Comparison of ENCODE assay signal across 22 cellular contexts in the genomic region with DNA sequence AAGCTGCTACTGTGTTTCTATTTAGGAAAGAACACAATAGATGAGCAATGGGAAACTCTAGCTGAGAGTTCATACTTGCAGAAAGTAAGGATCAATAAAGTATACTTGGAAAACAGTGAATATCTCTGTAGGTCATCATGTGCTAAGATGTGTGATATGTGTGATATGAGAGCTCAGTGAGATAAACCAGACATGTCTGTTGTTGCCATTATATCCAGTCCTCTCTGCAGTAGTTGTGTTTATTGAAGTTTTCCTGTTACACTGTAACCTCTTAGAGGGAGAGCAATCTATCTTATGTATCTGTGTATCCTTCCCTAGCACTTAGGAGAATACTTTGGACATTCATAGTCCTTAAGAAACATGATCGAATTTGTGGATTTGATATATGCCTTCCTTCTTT. TPM values are rescaled to one million over a fixed set of nuclear protein-coding genes. Genes with fewer than 3 reads are reported as not detected.
A peak's percentile ranks its signal among the peaks of the same experiment; 100 is the strongest.
DNase-seq lines count a peak whose midpoint lies in the region; ATAC-seq, FAIRE-seq and TF ChIP-seq lines count a peak whose summit lies in the region.
"Had no signal": no experiment of that assay in that cellular context is flagged by ENCODE, and none has a peak within 500 bp of the region (broad histone marks: within the 10 kb centered on the region; RNA-seq: fewer than 3 reads in every experiment).

No MANE protein-coding gene starts in this region.

- H3K36me3 Mint-ChIP-seq in activated T-helper 17 cell treated with anti-CD3 and anti-CD28 coated beads, Interleukin-2, amount 50 U/mL, for 72 hours (ENCODE audit: low read depth) = peaks cover 54% of the 10 kb centered on the region

- H3K27ac Mint-ChIP-seq in activated T-helper 17 cell treated with anti-CD3 and anti-CD28 coated beads, Interleukin-2, amount 50 U/mL, for 72 hours = peak overlapping the region; percentile 53
- H3K27ac Mint-ChIP-seq: B cell, CD14-positive monocyte had no signal

- no peak overlapping the region for H3K4me3 Mint-ChIP-seq in activated T-helper 17 cell treated with anti-CD3 and anti-CD28 coated beads, Interleukin-2, amount 50 U/mL, for 72 hours
- H3K4me3 Mint-ChIP-seq: B cell, CD14-positive monocyte had no signal

- H4K20me1 ChIP-seq in keratinocyte (ENCODE audit: control insufficient read depth, extremely low read depth, insufficient read depth, low read length) = no peaks in the 10 kb centered on the region

- no peaks in the 10 kb centered on the region for H3K9me1 ChIP-seq in keratinocyte (ENCODE audit: control insufficient read depth, extremely low read depth, insufficient read depth, low read length)

- H3K36me3 ChIP-seq in left ventricle myocardium inferior (peaks cover 4% of the 10 kb centered on the region), heart left ventricle (peaks cover 0 to 36% (median 17%) of the 10 kb centered on the region in 9 donors), keratinocyte (ENCODE audit: control insufficient read depth in 2 of 2, extremely low read depth in 1 of 2, insufficient read depth in 2 of 2, low read length in 2 of 2) (peaks cover under 1 to 3% of the 10 kb centered on the region in 2 experiments)
- H3K36me3 ChIP-seq: Peyer's patch had no signal

- no peak overlapping the region for H2AFZ ChIP-seq in keratinocyte (ENCODE audit: control insufficient read depth, low read length)
- H2AFZ ChIP-seq: GM23248 had no signal

- H3K4me1 ChIP-seq in left ventricle myocardium inferior = peaks cover 54% of the 10 kb centered on the region
- peaks cover 0 to 40% (median 16%) of the 10 kb centered on the region in 12 donors for H3K4me1 ChIP-seq in heart left ventricle
- H3K4me1 ChIP-seq in keratinocyte (ENCODE audit: control insufficient read depth, extremely low read depth, insufficient read depth, low read length) = no peaks in the 10 kb centered on the region
- H3K4me1 ChIP-seq: A549, HAP-1, Peyer's patch had no signal

- dilution Hi-C loops in keratinocyte (cut with MboI; ENCODE audit: extremely low pct_ligation_motif_present, low sequenced_read_pairs) = no loop called here

- DNase-seq in left ventricle myocardium inferior (no peak), heart left ventricle (no peak), keratinocyte (ENCODE audit: low read depth, low spot score) (no peak), NCI-H1105 (lab: John Stamatoyannopoulos, UW) (no peak)
- DNase-seq in effector CD4-positive, alpha-beta T cell = no peak
- DNase-seq: KBM-7, NCI-H1105 treated with DMSO at 0.1 percent for 48 hours, NCI-H2029 treated with DMSO at 0.1 percent for 48 hours, NCI-H2171, NCI-H524 treated with DMSO at 0.1 percent for 48 hours, NCI-H82, Peyer's patch had no signal

- TF ChIP-seq CTCF in left ventricle myocardium inferior (IDR thresholded peaks at IDR 0.05; ENCODE audit: borderline replicate concordance) = no peak
- no peak for TF ChIP-seq CTCF in heart left ventricle (IDR thresholded peaks at IDR 0.05)
- TF ChIP-seq CTCF in keratinocyte (optimal IDR thresholded peaks at IDR 0.05 in 1 of 3, IDR thresholded peaks at IDR 0.05 in 1 of 3, conservative IDR thresholded peaks at IDR 0.05 in 1 of 3; ENCODE audit: extremely low read depth in 1 of 3, insufficient read depth in 2 of 3, low read length in 3 of 3) = no peak

- H3K4me1 Mint-ChIP-seq in activated T-helper 17 cell treated with anti-CD3 and anti-CD28 coated beads, Interleukin-2, amount 50 U/mL, for 72 hours = peaks cover 9% of the 10 kb centered on the region

- H3K9me3 Mint-ChIP-seq in activated T-helper 17 cell treated with anti-CD3 and anti-CD28 coated beads, Interleukin-2, amount 50 U/mL, for 72 hours = no peaks in the 10 kb centered on the region
- H3K9me3 Mint-ChIP-seq: CD14-positive monocyte had no signal

- TF ChIP-seq POLR2A in heart left ventricle (IDR thresholded peaks at IDR 0.05) = no peak

- peak; percentile 9 for FAIRE-seq in keratinocyte (lab: Jason Lieb, UNC)
- FAIRE-seq: A549, G401.6, HepG2 had no signal

- 81 to 90% (median 84%) methylated on average over 1 of the region's 1 CpG for WGBS in heart left ventricle, 4 donors

- H3K4me2 ChIP-seq in keratinocyte (ENCODE audit: control insufficient read depth, extremely low read depth, insufficient read depth, low read depth, low read length) = no peak overlapping the region
- H3K4me2 ChIP-seq: A549 had no signal

- H3K27ac ChIP-seq in left ventricle myocardium inferior (replicated peaks) (peak overlapping the region; percentile 1), heart left ventricle (no peak overlapping the region), keratinocyte (ENCODE audit: control insufficient read depth, insufficient read depth, low read length) (no peak overlapping the region)
- H3K27ac ChIP-seq: A549, GM23248, Peyer's patch had no signal

- H3K9ac ChIP-seq in keratinocyte (ENCODE audit: control insufficient read depth, extremely low read depth, insufficient read depth, low read length) = no peak overlapping the region
- H3K9ac ChIP-seq: GM23248 had no signal

- no peak for ATAC-seq in heart left ventricle
- ATAC-seq in activated T-helper 17 cell treated with anti-CD3 and anti-CD28 coated beads, Interleukin-2, amount 50 U/mL, for 72 hours (replicated peaks) = no peak
- ATAC-seq in activated CD4-positive, CD25-positive, alpha-beta regulatory T cell treated with anti-CD3 and anti-CD28 coated beads, Interleukin-2, amount 50 U/mL, for 24 hours = no peak
- ATAC-seq in GM18909 (IDR thresholded peaks at IDR 0.05; ENCODE audit: poor library complexity, unreplicated experiment) = no peak
- ATAC-seq: A549, HepG2 had no signal

- no peaks in the 10 kb centered on the region for H3K27me3 Mint-ChIP-seq in activated T-helper 17 cell treated with anti-CD3 and anti-CD28 coated beads, Interleukin-2, amount 50 U/mL, for 72 hours
- H3K27me3 Mint-ChIP-seq: B cell had no signal

- H3K4me3 ChIP-seq in left ventricle myocardium inferior (no peak overlapping the region), heart left ventricle (no peak overlapping the region), keratinocyte (ENCODE audit: control insufficient read depth in 2 of 3, extremely low read depth in 1 of 3, insufficient read depth in 2 of 3, low read depth in 1 of 3, low read length in 3 of 3) (no peak overlapping the region)
- H3K4me3 ChIP-seq: A549, GM23248, HAP-1, Peyer's patch had no signal

- intact Hi-C loops in left ventricle myocardium inferior (cut with micrococcal nuclease) = no loop called here
- intact Hi-C loops in heart left ventricle (cut with DNase I) = no loop called here

- H3K79me2 ChIP-seq in keratinocyte (ENCODE audit: control insufficient read depth, insufficient read depth, low read length) = peaks cover 26% of the 10 kb centered on the region

- H3K9me3 ChIP-seq in left ventricle myocardium inferior (replicated peaks) (no peaks in the 10 kb centered on the region), heart left ventricle (no peaks in the 10 kb centered on the region), keratinocyte (ENCODE audit: control insufficient read depth, low read depth, low read length) (no peaks in the 10 kb centered on the region)
- H3K9me3 ChIP-seq: A549, HAP-1, Peyer's patch had no signal

- H3K27me3 ChIP-seq in left ventricle myocardium inferior (ENCODE audit: low read depth) = no peaks in the 10 kb centered on the region
- no peaks in the 10 kb centered on the region for H3K27me3 ChIP-seq in heart left ventricle
- H3K27me3 ChIP-seq in keratinocyte (ENCODE audit: control insufficient read depth, extremely low read depth, insufficient read depth, low read length) = no peaks in the 10 kb centered on the region
- H3K27me3 ChIP-seq: Peyer's patch had no signal

RNA-seq across cellular contexts. Expression of gene TRUB1, which starts 19.1 kb away (rescaled TPM):
- 18.4 TPM for total RNA-seq in left ventricle myocardium inferior
- total RNA-seq in heart left ventricle = 10 to 100 TPM; 10.0 to 31.7 (median 19.0) TPM
- 1 to 10 TPM; 4.9 to 7.4 TPM for polyA plus RNA-seq in heart left ventricle
- 10 to 100 TPM; 13.4 to 19.8 TPM for total RNA-seq in activated T-helper 17 cell treated with anti-CD3 and anti-CD28 coated beads, Interleukin-2, amount 50 U/mL, for 72 hours
- polyA plus RNA-seq in keratinocyte = 12.6 to 20.5 TPM (median 14.3 TPM) in 3 replicates
- polyA plus RNA-seq in keratinocyte (2011; ENCODE audit: low read depth) = 28.4 TPM
- 10.9 and 16.4 TPM in 2 replicates for polyA plus RNA-seq in keratinocyte (2011; cell fraction: cytosol; rRNA removed)
- 10.7 and 17.2 TPM in 2 replicates for polyA plus RNA-seq in keratinocyte (2011; cell fraction: nucleus; rRNA removed)
- 9.1 and 12.9 TPM in 2 replicates for polyA plus RNA-seq in keratinocyte (2012; ENCODE audit: low replicate concordance)
- polyA minus RNA-seq in keratinocyte = 4.6 to 16.1 TPM (median 5.1 TPM) in 3 replicates
- polyA minus RNA-seq in keratinocyte (2011; cell fraction: cytosol; rRNA and poly(A)+ RNA removed) = 9.4 TPM
- polyA minus RNA-seq in keratinocyte (2011; cell fraction: nucleus; rRNA and poly(A)+ RNA removed) = 9.8 and 16.2 TPM in 2 replicates
